In the genomic region with DNA sequence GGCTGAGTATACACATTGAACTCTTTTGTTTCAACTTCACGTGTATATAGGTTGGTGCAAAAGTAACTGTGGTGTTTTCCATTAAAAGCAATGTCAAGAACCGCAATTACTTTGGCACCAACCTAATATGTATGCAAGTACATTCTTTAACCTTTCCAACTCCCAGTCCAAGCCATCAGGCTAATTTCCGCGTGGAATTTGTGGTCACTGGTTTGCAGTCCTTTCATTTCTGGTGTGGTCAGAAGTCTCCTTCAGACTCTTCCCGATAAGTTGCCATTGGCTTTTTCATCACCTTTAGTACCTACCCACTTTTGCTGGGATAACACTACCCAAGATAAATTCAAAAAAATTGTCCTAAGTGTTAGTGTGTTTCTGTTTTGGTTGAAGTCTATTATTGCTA, we compare ENCODE assay signal across 14 cellular contexts.
DNase-seq lines count a peak whose midpoint lies in the region; FAIRE-seq and TF ChIP-seq lines count a peak whose summit lies in the region.
"Had no signal": no experiment of that assay in that cellular context is flagged by ENCODE, and none has a peak within 500 bp of the region (broad histone marks: within the 10 kb centered on the region; RNA-seq: fewer than 3 reads in every experiment).

No MANE protein-coding gene starts in this region.

- no peak overlapping the region for H3K4me3 Mint-ChIP-seq in Calu3 (ENCODE audit: low read depth, unreplicated experiment)
- H3K4me3 Mint-ChIP-seq: H9 had no signal

- H3K4me3 ChIP-seq in esophagus muscularis mucosa = no peak overlapping the region
- no peak overlapping the region for H3K4me3 ChIP-seq in sigmoid colon
- H3K4me3 ChIP-seq in small intestine (ENCODE audit: low read depth in 1 of 2, low read length in 2 of 2) = no peak overlapping the region
- H3K4me3 ChIP-seq: gastroesophageal sphincter had no signal

- H3K36me3 ChIP-seq in esophagus muscularis mucosa (peaks cover 0 to 20% (median 11%) of the 10 kb centered on the region in 4 donors), sigmoid colon (peaks cover 0 to 9% (median 0%) of the 10 kb centered on the region in 4 donors), small intestine (ENCODE audit: control insufficient read depth in 2 of 2, insufficient read depth in 2 of 2, low read length in 2 of 2) (peaks cover 0 to 4% of the 10 kb centered on the region in 2 donors)

- no peak for FAIRE-seq in small intestine (lab: Jason Lieb, UNC)
- FAIRE-seq: GM18507, keratinocyte, TTC549 had no signal

- CTCF ChIA-PET in Calu3 (lab: Charles Lee) = interaction anchor here (1.2 to 1.7 kb wide), 2 partner anchors 28 to 32 kb away, joined by 4 to 5 read pairs; no protein-coding TSS in a partner anchor

- H3K27ac Mint-ChIP-seq in Calu3 (ENCODE audit: unreplicated experiment) = peak overlapping the region; percentile 94

- peaks cover 7% of the 10 kb centered on the region for H3K36me3 Mint-ChIP-seq in Calu3 (ENCODE audit: insufficient read depth, unreplicated experiment)

- H3K9me3 ChIP-seq in esophagus muscularis mucosa (no peaks in the 10 kb centered on the region), sigmoid colon (no peaks in the 10 kb centered on the region), small intestine (ENCODE audit: control insufficient read depth, low read depth) (no peaks in the 10 kb centered on the region)
- H3K9me3 ChIP-seq: gastroesophageal sphincter had no signal

- intact Hi-C loops in Calu3 (cut with micrococcal nuclease; ENCODE audit: unreplicated experiment) = no loop called here
- intact Hi-C loops in esophagus muscularis mucosa (cut with DNase I) = no loop called here
- intact Hi-C loops in sigmoid colon (cut with DNase I) = no loop called here

- no peak for TF ChIP-seq POLR2A in esophagus muscularis mucosa (IDR thresholded peaks at IDR 0.05; ENCODE audit: low read depth)
- TF ChIP-seq POLR2A in sigmoid colon (IDR thresholded peaks at IDR 0.05) = no peak

- no peak for DNase-seq in Calu3
- peak; percentile 53 for DNase-seq in SW480 (ENCODE audit: low spot score)
- DNase-seq in esophagus muscularis mucosa (ENCODE audit: extremely low spot score) = no peak
- DNase-seq in sigmoid colon = no peak
- DNase-seq in small intestine = no peak
- DNase-seq in ureter (ENCODE audit: low spot score) = no peak
- DNase-seq in NCI-H1092 (lab: John Stamatoyannopoulos, UW) = no peak
- DNase-seq: H9, NCI-H1930, NCI-H748 treated with DMSO at 0.1 percent for 48 hours had no signal

- TF ChIP-seq EP300 in esophagus muscularis mucosa (IDR thresholded peaks at IDR 0.05) (no peak), sigmoid colon (IDR thresholded peaks at IDR 0.05) (no peak)

- BruUV-seq in Calu3 (replicated peaks; lab: Mats Ljungman, UMichigan) = no TSS peak

- peaks cover 25 to 55% (median 38%) of the 10 kb centered on the region in 4 donors for H3K4me1 ChIP-seq in esophagus muscularis mucosa
- peaks cover 0 to 24% (median 22%) of the 10 kb centered on the region in 4 donors for H3K4me1 ChIP-seq in sigmoid colon
- peaks cover 0 to 12% of the 10 kb centered on the region in 2 donors for H3K4me1 ChIP-seq in small intestine (ENCODE audit: control insufficient read depth in 2 of 2, insufficient read depth in 1 of 2, low read depth in 1 of 2, low read length in 1 of 2)

- H3K9me3 Mint-ChIP-seq in Calu3 (ENCODE audit: low read depth, unreplicated experiment) = no peaks in the 10 kb centered on the region
- H3K9me3 Mint-ChIP-seq: H9 had no signal

- no peak for TF ChIP-seq CTCF in Calu3 (IDR thresholded peaks at IDR 0.05; ENCODE audit: unreplicated experiment)
- no peak for TF ChIP-seq CTCF in esophagus muscularis mucosa (IDR thresholded peaks at IDR 0.05)
- no peak for TF ChIP-seq CTCF in sigmoid colon (IDR thresholded peaks at IDR 0.05)

- no peaks in the 10 kb centered on the region for H3K27me3 ChIP-seq in esophagus muscularis mucosa
- no peaks in the 10 kb centered on the region for H3K27me3 ChIP-seq in sigmoid colon
- H3K27me3 ChIP-seq in small intestine (ENCODE audit: control insufficient read depth in 2 of 2, insufficient read depth in 2 of 2, low read length in 2 of 2) = no peaks in the 10 kb centered on the region
- H3K27me3 ChIP-seq: gastroesophageal sphincter had no signal

- 89% methylated on average over 5 of the region's 5 CpGs for WGBS in esophagus muscularis mucosa
- WGBS in sigmoid colon, 2 donors = 93 to 98% methylated on average over 5 of the region's 5 CpGs
- 93 to 95% (median 93%) methylated on average over 5 of the region's 5 CpGs for WGBS in small intestine, 3 donors

- H3K4me1 Mint-ChIP-seq in Calu3 (ENCODE audit: low read depth, unreplicated experiment) = peaks cover 17% of the 10 kb centered on the region

- no peaks in the 10 kb centered on the region for H3K27me3 Mint-ChIP-seq in Calu3 (ENCODE audit: unreplicated experiment)

- H3K27ac ChIP-seq in esophagus muscularis mucosa (replicated peaks in 1 of 4) = peak overlapping the region in 3 of 4 donors; percentile 56 to 74 (median 64)
- H3K27ac ChIP-seq in sigmoid colon = peak overlapping the region in 3 of 4 donors; percentile 35 to 70 (median 55)
- peak overlapping the region in 1 of 2 donors; percentile 42 for H3K27ac ChIP-seq in small intestine (ENCODE audit: low read depth in 1 of 2, low read length in 1 of 2)
